Comparison of ENCODE assay signal across 22 cellular contexts in genomic region chr7:84536256-84536870, GRCh38.
A peak's percentile ranks its signal among the peaks of the same experiment; 100 is the strongest.
DNase-seq lines count a peak whose midpoint lies in the region; ATAC-seq, FAIRE-seq and TF ChIP-seq lines count a peak whose summit lies in the region.
"Had no signal": no experiment of that assay in that cellular context is flagged by ENCODE, and none has a peak within 500 bp of the region (broad histone marks: within the 10 kb centered on the region; RNA-seq: fewer than 3 reads in every experiment).

No MANE protein-coding gene starts in this region.

- H3K4me3 Mint-ChIP-seq in astrocyte (ENCODE audit: unreplicated experiment), result no peak overlapping the region
- H3K4me3 Mint-ChIP-seq: activated T-cell treated with anti-CD3 and anti-CD28 coated beads, Interleukin-2, amount 50 U/mL, for 24 hours; CD8-positive, alpha-beta memory T cell; endodermal cell; stimulated activated memory B cell treated with anti-CD40 and anti-IgM and Interleukin-4, amounts not matched to agents 10 μg/mL and 1 μg/mL and 100 μg/mL, for 72 hours had no signal

- peak overlapping the region; percentile 1 for H3K27ac Mint-ChIP-seq in astrocyte (ENCODE audit: unreplicated experiment)
- H3K27ac Mint-ChIP-seq: activated naive CD4-positive, alpha-beta T cell treated with anti-CD3 and anti-CD28 coated beads, Interleukin-2, amount 50 U/mL, for 72 hours; activated T-cell treated with anti-CD3 and anti-CD28 coated beads, Interleukin-2, amount 50 U/mL, for 24 hours; endodermal cell; stimulated activated memory B cell treated with anti-CD40 and anti-IgM and Interleukin-4, amounts not matched to agents 10 μg/mL and 1 μg/mL and 100 μg/mL, for 72 hours had no signal

- no peak overlapping the region for H3K9ac ChIP-seq in astrocyte (ENCODE audit: low read length)

- H3K4me2 ChIP-seq in astrocyte (ENCODE audit: low read length), result no peak overlapping the region

- H3K4me1 Mint-ChIP-seq in astrocyte (ENCODE audit: low read depth, unreplicated experiment), result no peaks in the 10 kb centered on the region
- H3K4me1 Mint-ChIP-seq: CD8-positive, alpha-beta memory T cell; stimulated activated memory B cell treated with anti-CD40 and anti-IgM and Interleukin-4, amounts not matched to agents 10 μg/mL and 1 μg/mL and 100 μg/mL, for 72 hours had no signal

- no peaks in the 10 kb centered on the region for H3K27me3 Mint-ChIP-seq in astrocyte (ENCODE audit: low read depth, unreplicated experiment)
- H3K27me3 Mint-ChIP-seq: activated T-cell treated with anti-CD3 and anti-CD28 coated beads, Interleukin-2, amount 50 U/mL, for 24 hours; CD8-positive, alpha-beta memory T cell; stimulated activated memory B cell treated with anti-CD40 and anti-IgM and Interleukin-4, amounts not matched to agents 10 μg/mL and 1 μg/mL and 100 μg/mL, for 72 hours had no signal

- no peak for ATAC-seq in GM18520 (IDR thresholded peaks at IDR 0.05; ENCODE audit: unreplicated experiment)
- ATAC-seq: activated naive CD4-positive, alpha-beta T cell treated with anti-CD3 and anti-CD28 coated beads, Interleukin-2, amount 50 U/mL, for 72 hours; gastroesophageal sphincter; stimulated activated memory B cell treated with anti-CD40 and anti-IgM and Interleukin-4, amounts not matched to agents 10 μg/mL and 1 μg/mL and 100 μg/mL, for 72 hours had no signal

- H3K4me3 ChIP-seq in astrocyte (ENCODE audit: insufficient read depth, low read depth, low read length), result no peak overlapping the region
- H3K4me3 ChIP-seq: gastroesophageal sphincter, tibial artery had no signal

- no peak for FAIRE-seq in astrocyte (lab: Jason Lieb, UNC)
- FAIRE-seq: A204.1, TTC549 had no signal

- H2AFZ ChIP-seq in astrocyte (ENCODE audit: low read depth, low read length), result no peak overlapping the region

- no peak overlapping the region for H3K27ac ChIP-seq in astrocyte (ENCODE audit: low read depth, low read length)
- H3K27ac ChIP-seq: tibial artery had no signal

- no peaks in the 10 kb centered on the region for H3K27me3 ChIP-seq in astrocyte (ENCODE audit: insufficient read depth, low read length)
- H3K27me3 ChIP-seq: gastroesophageal sphincter, tibial artery had no signal

- H3K79me2 ChIP-seq in astrocyte (ENCODE audit: insufficient read depth, low read length), result no peaks in the 10 kb centered on the region

- no peak for TF ChIP-seq CTCF in astrocyte (IDR thresholded peaks at IDR 0.05; ENCODE audit: insufficient read depth, low read depth, low read length)

- no peaks in the 10 kb centered on the region for H3K9me3 Mint-ChIP-seq in astrocyte (ENCODE audit: unreplicated experiment)
- H3K9me3 Mint-ChIP-seq: activated naive CD4-positive, alpha-beta T cell treated with anti-CD3 and anti-CD28 coated beads, Interleukin-2, amount 50 U/mL, for 72 hours; activated T-cell treated with anti-CD3 and anti-CD28 coated beads, Interleukin-2, amount 50 U/mL, for 24 hours; endodermal cell; stimulated activated memory B cell treated with anti-CD40 and anti-IgM and Interleukin-4, amounts not matched to agents 10 μg/mL and 1 μg/mL and 100 μg/mL, for 72 hours had no signal

- peak; percentile 46 for DNase-seq in AG08395 (ENCODE audit: low spot score)
- peak; percentile 11 for DNase-seq in HT1080 (ENCODE audit: low read depth)
- DNase-seq in astrocyte (ENCODE audit: low read depth), result no peak
- DNase-seq in kidney glomerular epithelial cell (lab: John Stamatoyannopoulos, UW), result peak; percentile 67
- no peak for DNase-seq in stimulated activated CD8-positive, alpha-beta memory T cell treated with anti-CD3 and anti-CD28 coated beads, Interleukin-4, amount 100 ng/mL, for 48 hours
- no peak for DNase-seq in DMS 273 treated with DMSO at 0.1 percent for 48 hours (lab: John Stamatoyannopoulos, UW)
- no peak for DNase-seq in AG08396 (ENCODE audit: low spot score)
- DNase-seq: activated CD4-positive, alpha-beta T cell treated with anti-CD3 and anti-CD28 coated beads, Interleukin-2, amount 50 U/mL, for 4 hours; activated T-cell treated with anti-CD3 and anti-CD28 coated beads, Interleukin-2, amount 50 U/mL, for 24 hours; CD8-positive, alpha-beta memory T cell; cerebellar nuclear complex; endodermal cell; midbrain; NCI-H510A; occipital lobe; tibial artery had no signal

- no peaks in the 10 kb centered on the region for H4K20me1 ChIP-seq in astrocyte (ENCODE audit: insufficient read depth, low read length)

- H3K36me3 ChIP-seq in astrocyte (ENCODE audit: insufficient read depth, low read length), result no peaks in the 10 kb centered on the region
- H3K36me3 ChIP-seq: gastroesophageal sphincter, tibial artery had no signal

- H3K36me3 Mint-ChIP-seq in astrocyte (ENCODE audit: low read depth, unreplicated experiment), result no peaks in the 10 kb centered on the region
- H3K36me3 Mint-ChIP-seq: activated naive CD4-positive, alpha-beta T cell treated with anti-CD3 and anti-CD28 coated beads, Interleukin-2, amount 50 U/mL, for 72 hours; CD8-positive, alpha-beta memory T cell; stimulated activated memory B cell treated with anti-CD40 and anti-IgM and Interleukin-4, amounts not matched to agents 10 μg/mL and 1 μg/mL and 100 μg/mL, for 72 hours had no signal

- no peaks in the 10 kb centered on the region for H3K9me3 ChIP-seq in astrocyte (ENCODE audit: insufficient read depth, low read depth, low read length)
- H3K9me3 ChIP-seq: gastroesophageal sphincter, tibial artery had no signal

- no peaks in the 10 kb centered on the region for H3K4me1 ChIP-seq in astrocyte (ENCODE audit: insufficient read depth, low read length)

Comparison
In these comparisons a context has a peak if more than half of its experiments do, and no peak if none do; other contexts are left out.
1. DNase-seq: peak in AG08395 (single experiment), HT1080 (single experiment) and kidney glomerular epithelial cell (single experiment); none in astrocyte (single experiment), stimulated activated CD8-positive, alpha-beta memory T cell treated with anti-CD3 and anti-CD28 coated beads, Interleukin-4, amount 100 ng/mL, for 48 hours (single experiment), DMS 273 treated with DMSO at 0.1 percent for 48 hours (single experiment) and AG08396 (single experiment).